ENCODE assay signal across 17 cellular contexts in genomic region chr13:72920097-72920496, GRCh38.
DNase-seq lines count a peak whose midpoint lies in the region; ATAC-seq and TF ChIP-seq lines count a peak whose summit lies in the region.
"Had no signal": no experiment of that assay in that cellular context is flagged by ENCODE, and none has a peak within 500 bp of the region (broad histone marks: within the 10 kb centered on the region; RNA-seq: fewer than 3 reads in every experiment).

No MANE protein-coding gene starts in this region.

- DNase-seq in AG10803 (ENCODE audit: low read depth) (peak; percentile 56), MG63 (peak; percentile 42), cerebellar cortex (ENCODE audit: low spot score) (peak; percentile 69), kidney tubule cell (ENCODE audit: low spot score) (peak; percentile 3), GM19238 (ENCODE audit: insufficient read length, low spot score) (no peak), OCI-M2 (lab: John Stamatoyannopoulos, UW; ENCODE audit: unreplicated experiment) (no peak), SIG-M5 treated with dmso at 0.1 percent for 504 hours (lab: John Stamatoyannopoulos, UW; ENCODE audit: unreplicated experiment) (no peak)
- DNase-seq: activated naive CD8-positive, alpha-beta T cell treated with anti-CD3 and anti-CD28 coated beads, Interleukin-2, amount 50 U/mL, for 24 hours; GF-D8; NCI-H2107; NCI-H526 treated with DMSO at 0.1 percent for 48 hours; uterus; WERI-Rb-1 had no signal

- H3K36me3 ChIP-seq in MG63 = peaks cover 5% of the 10 kb centered on the region; the same call in 1 of the 2 replicates
- H3K36me3 ChIP-seq: uterus had no signal

- no peak for ATAC-seq in HG03565 (IDR thresholded peaks at IDR 0.05; ENCODE audit: unreplicated experiment)
- ATAC-seq: activated naive CD8-positive, alpha-beta T cell treated with anti-CD3 and anti-CD28 coated beads, Interleukin-2, amount 50 U/mL, for 24 hours; activated T-helper 17 cell treated with anti-CD3 and anti-CD28 coated beads, Interleukin-2, amount 50 U/mL, for 72 hours; gastroesophageal sphincter; HCT116 had no signal

- no peak overlapping the region for H3K4me3 ChIP-seq in AG10803 (ENCODE audit: low read length)
- H3K4me3 ChIP-seq in MG63 = no peak overlapping the region
- H3K4me3 ChIP-seq: gastroesophageal sphincter, uterus had no signal

- no peak for TF ChIP-seq CTCF in AG10803 (conservative IDR thresholded peaks at IDR 0.05; ENCODE audit: low read length)

- no peaks in the 10 kb centered on the region for H3K27me3 ChIP-seq in MG63
- H3K27me3 ChIP-seq: gastroesophageal sphincter, uterus had no signal

- no peaks in the 10 kb centered on the region for H3K9me3 ChIP-seq in MG63
- H3K9me3 ChIP-seq: gastroesophageal sphincter, uterus had no signal

Comparison
In these comparisons a context has a peak if more than half of its experiments do, and no peak if none do; other contexts are left out.
1. DNase-seq: peak in AG10803 (single experiment), MG63 (single experiment), cerebellar cortex (single experiment) and kidney tubule cell (single experiment); none in GM19238 (single experiment), OCI-M2 (single experiment) and SIG-M5 treated with dmso at 0.1 percent for 504 hours (single experiment).